In genomic region chr3:61381745-61382392, GRCh38 we compare ENCODE assay signal across 8 cellular contexts.
A peak's percentile ranks its signal among the peaks of the same experiment; 100 is the strongest.
DNase-seq lines count a peak whose midpoint lies in the region; ATAC-seq, FAIRE-seq and TF ChIP-seq lines count a peak whose summit lies in the region.

No MANE protein-coding gene starts in this region.

- in situ Hi-C loops in GM13977 (cut with MboI; ENCODE audit: low pct_unique_long_range_greater_than_20kb, low sequenced_read_pairs, unreplicated experiment), result no loop called here
- in situ Hi-C loops in HepG2 (cut with HindIII; ENCODE audit: extremely low pct_ligation_motif_present, low pct_unique_long_range_greater_than_20kb), result no loop called here

- WGBS in HepG2 (ENCODE audit: low lambda C conversion rate), result 32% methylated on average over 7 of the region's 7 CpGs

- BruUV-seq in HepG2 (replicated peaks; lab: Mats Ljungman, UMichigan), result no TSS peak

- TF ChIP-seq RAD21 in HepG2 (CRISPR knock-in tag; IDR thresholded peaks at IDR 0.05), result peak; percentile 34; the same call in 1 of the 2 replicates

- no peak overlapping the region for H3K9ac ChIP-seq in HepG2 (ENCODE audit: insufficient read depth, low read depth, low read length)

- no peaks in the 10 kb centered on the region for H3K36me3 ChIP-seq in bronchial epithelial cell (ENCODE audit: control insufficient read depth, insufficient read depth, low read length)
- no peaks in the 10 kb centered on the region for H3K36me3 ChIP-seq in HepG2 (replicated peaks in 1 of 2; ENCODE audit: control insufficient read depth in 1 of 2, insufficient read depth in 2 of 2, low read length in 2 of 2)

- FAIRE-seq in bronchial epithelial cell (lab: Jason Lieb, UNC) (no peak), HepG2 (lab: Jason Lieb, UNC) (peak; percentile 79)

- no peaks in the 10 kb centered on the region for H3K9me3 ChIP-seq in HepG2 (ENCODE audit: low read length)

- H3K4me3 ChIP-seq in bronchial epithelial cell (ENCODE audit: low read depth, low read length) (no peak overlapping the region), HepG2 (replicated peaks in 1 of 3; ENCODE audit: insufficient read depth in 1 of 3, low read depth in 2 of 3, low read length in 3 of 3) (no peak overlapping the region)

- H2AFZ ChIP-seq in HepG2 (ENCODE audit: low read length), result no peak overlapping the region

- TF ChIP-seq EP300 in HepG2 (IDR thresholded peaks at IDR 0.05; ENCODE audit: low read depth in 2 of 2, low read length in 2 of 2), result no peak
- no peak for TF ChIP-seq EP300 in HepG2 (CRISPR knock-in tag; IDR thresholded peaks at IDR 0.05; ENCODE audit: borderline replicate concordance)

- no peaks in the 10 kb centered on the region for H3K79me2 ChIP-seq in HepG2 (ENCODE audit: insufficient read depth, low read length)

- H3K4me1 ChIP-seq in HepG2 (ENCODE audit: insufficient read depth, low read length), result no peaks in the 10 kb centered on the region

- CTCF ChIA-PET in HepG2 (lab: Yijun Ruan, JAX; ENCODE audit: low intra/inter-chr PET ratio, low total read pairs), result interaction anchor here (0.7 to 1.2 kb wide), 2 partner anchors 627 to 1524 kb away, joined by 3 to 5 read pairs; no protein-coding TSS in a partner anchor

- H3K27ac ChIP-seq in HepG2 (ENCODE audit: extremely low read length, insufficient read depth, low read length), result no peak overlapping the region

- POLR2A ChIA-PET in HepG2 (lab: Yijun Ruan, JAX), result no interaction called here

- H4K20me1 ChIP-seq in HepG2 (ENCODE audit: insufficient read depth, low read length), result no peaks in the 10 kb centered on the region

- TF ChIP-seq CTCF in GM13977 (IDR thresholded peaks at IDR 0.05; ENCODE audit: extremely low read depth, insufficient read depth, missing control alignments), result peak; percentile 68
- peak; percentile 40 for TF ChIP-seq CTCF in bronchial epithelial cell (IDR thresholded peaks at IDR 0.05; ENCODE audit: insufficient read depth, low read length, severe bottlenecking)
- peak; percentile 81 for TF ChIP-seq CTCF in HepG2 (CRISPR knock-in tag; IDR thresholded peaks at IDR 0.05)

- DNase-seq in AML-193 (lab: John Stamatoyannopoulos, UW), result peak; percentile 68 to 73
- peak; percentile 64 for DNase-seq in GM13977 (ENCODE audit: low spot score)
- DNase-seq in NCI-H69 (lab: John Stamatoyannopoulos, UW), result peak; percentile 68
- peak; percentile 49 for DNase-seq in bronchial epithelial cell (ENCODE audit: low read depth)
- DNase-seq in HepG2 (ENCODE audit: low spot score), result peak; percentile 35
- no peak for DNase-seq in NCI-H1694 treated with DMSO at 0.1 percent for 48 hours (lab: John Stamatoyannopoulos, UW)
- no peak for DNase-seq in activated CD4-positive, CD25-positive, alpha-beta regulatory T cell treated with anti-CD3 and anti-CD28 coated beads, Interleukin-2, amount 50 U/mL, for 72 hours

- H3K4me2 ChIP-seq in HepG2 (ENCODE audit: low read depth, low read length), result no peak overlapping the region

- intact Hi-C loops in HepG2 (cut with micrococcal nuclease; ENCODE audit: unreplicated experiment), result no loop called here

- no peaks in the 10 kb centered on the region for H3K27me3 ChIP-seq in bronchial epithelial cell (ENCODE audit: control insufficient read depth, insufficient read depth, low read length)
- no peaks in the 10 kb centered on the region for H3K27me3 ChIP-seq in HepG2 (ENCODE audit: control insufficient read depth in 1 of 2, insufficient read depth in 2 of 2, low read length in 2 of 2)

- TF ChIP-seq POLR2A in HepG2 (IDR thresholded peaks at IDR 0.05; ENCODE audit: insufficient read depth in 1 of 2, low read depth in 2 of 2, low read length in 2 of 2), result no peak

- ATAC-seq in HG02759 (IDR thresholded peaks at IDR 0.05; ENCODE audit: unreplicated experiment) (peak; percentile 90), HepG2 (peak; percentile 86)

TF ChIP-seq in HepG2, 621 proteins besides CTCF, POLR2A, EP300 and RAD21 (continues in another document):
- TF ChIP-seq ZNF260 (CRISPR knock-in tag; IDR thresholded peaks at IDR 0.05; ENCODE audit: borderline replicate concordance, low read depth) (no peak), ZNF660 (CRISPR knock-in tag; IDR thresholded peaks at IDR 0.05; ENCODE audit: borderline replicate concordance, low read depth) (no peak), PRDM10 (CRISPR knock-in tag; IDR thresholded peaks at IDR 0.05; ENCODE audit: low read depth) (no peak), ZNF574 (CRISPR knock-in tag; IDR thresholded peaks at IDR 0.05) (peak; percentile 87), ZNF687 (CRISPR knock-in tag; IDR thresholded peaks at IDR 0.05) (no peak), PHF8 (CRISPR knock-in tag; IDR thresholded peaks at IDR 0.05) (no peak), ZMYM4 (CRISPR knock-in tag; IDR thresholded peaks at IDR 0.05) (peak; percentile 23; the same call in 1 of the 2 replicates), SMC3 (IDR thresholded peaks at IDR 0.05; ENCODE audit: low read length) (peak; percentile 53; the same call in 1 of the 2 replicates), ATF7-NPFF (CRISPR knock-in tag; IDR thresholded peaks at IDR 0.05; ENCODE audit: low read depth) (no peak), STAG1 (CRISPR knock-in tag; IDR thresholded peaks at IDR 0.05) (peak; percentile 85), ZNF180 (CRISPR knock-in tag; IDR thresholded peaks at IDR 0.05; ENCODE audit: borderline replicate concordance, low read depth) (no peak)

Comparison
In these comparisons a context has a peak if more than half of its experiments do, and no peak if none do; other contexts are left out.
1. DNase-seq: peak in AML-193 (2 of 2), GM13977 (single experiment), NCI-H69 (single experiment), bronchial epithelial cell (single experiment) and HepG2 (single experiment); none in NCI-H1694 treated with DMSO at 0.1 percent for 48 hours (single experiment) and activated CD4-positive, CD25-positive, alpha-beta regulatory T cell treated with anti-CD3 and anti-CD28 coated beads, Interleukin-2, amount 50 U/mL, for 72 hours (single experiment).
2. Peak in every context shown above with its lines, with median percentiles within 50 percentile points of each other: CTCF ChIP-seq.